1 cellular context compared by ENCODE assay signal in genomic region chr17:57643062-57643461, GRCh38.
TF ChIP-seq lines count a peak whose summit lies in the region.

No MANE protein-coding gene starts in this region.

TF ChIP-seq in H1, 55 proteins besides CTCF, POLR2A, EP300 and RAD21:
- TF ChIP-seq EZH2 (IDR thresholded peaks at IDR 0.05; ENCODE audit: low read depth, low read length, severe bottlenecking) (no peak), JUND (IDR thresholded peaks at IDR 0.05; ENCODE audit: low read length) (no peak), TEAD4 (IDR thresholded peaks at IDR 0.05; ENCODE audit: low read depth, low read length) (0 out of 2 replicates have a peak, but pooled peaks have one; percentile 13)
